Comparison of ENCODE assay signal across 8 cellular contexts in genomic region chr3:30894521-30895289, GRCh38. TPM values are rescaled to one million over a fixed set of nuclear protein-coding genes. Genes with fewer than 3 reads are reported as not detected.
DNase-seq lines count a peak whose midpoint lies in the region; ATAC-seq and TF ChIP-seq lines count a peak whose summit lies in the region.

Gene GADL1 (minus strand): TSS chr3:30894661. CDS start chr3:30894614, 47 bp downstream.

- H3K4me1 Mint-ChIP-seq in stimulated activated effector memory CD8-positive, alpha-beta T cell treated with anti-CD3 and anti-CD28 coated beads, Interleukin-12 subunit alpha, Interleukin-12 subunit beta, amount 100 ng/mL, for 72 hours: peaks cover 13% of the 10 kb centered on the region

- no peak within 1 kb of the TSS for H3K9ac ChIP-seq in NT2/D1 (ENCODE audit: insufficient read length, low read depth)

- H3K4me3 ChIP-seq in NT2/D1 (ENCODE audit: insufficient read length, low read depth) (peak within 1 kb of the TSS; percentile 31), breast epithelium (peak within 1 kb of the TSS; percentile 59 to 69 (median 59))

- H3K27ac Mint-ChIP-seq in stimulated activated effector memory CD8-positive, alpha-beta T cell treated with anti-CD3 and anti-CD28 coated beads, Interleukin-12 subunit alpha, Interleukin-12 subunit beta, amount 100 ng/mL, for 72 hours: no peak within 1 kb of the TSS

- H3K4me3 Mint-ChIP-seq in stimulated activated effector memory CD8-positive, alpha-beta T cell treated with anti-CD3 and anti-CD28 coated beads, Interleukin-12 subunit alpha, Interleukin-12 subunit beta, amount 100 ng/mL, for 72 hours: peak within 1 kb of the TSS; percentile 30

- no peaks in the 10 kb centered on the region for H3K36me3 Mint-ChIP-seq in stimulated activated effector memory CD8-positive, alpha-beta T cell treated with anti-CD3 and anti-CD28 coated beads, Interleukin-12 subunit alpha, Interleukin-12 subunit beta, amount 100 ng/mL, for 72 hours

- in situ Hi-C loops in GM13977 (cut with MboI; ENCODE audit: low pct_unique_long_range_greater_than_20kb, low sequenced_read_pairs, unreplicated experiment): no loop called here

- H3K36me3 ChIP-seq in NT2/D1 (ENCODE audit: insufficient read depth, insufficient read length, low read length): no peaks in the 10 kb centered on the region
- no peaks in the 10 kb centered on the region for H3K36me3 ChIP-seq in breast epithelium

- DNase-seq in GM13977 (ENCODE audit: low spot score) (peak; percentile 28), NT2/D1 (ENCODE audit: low read depth, low spot score) (peak; percentile 11), breast epithelium (ENCODE audit: low spot score in 2 of 2) (no peak), left kidney (ENCODE audit: low read depth, low spot score) (peak; percentile 81), superior temporal gyrus (ENCODE audit: extremely low spot score) (no peak), NCI-H2171 treated with DMSO at 0.1 percent for 48 hours (lab: John Stamatoyannopoulos, UW) (no peak)
- DNase-seq in stimulated activated effector memory CD8-positive, alpha-beta T cell treated with anti-CD3 and anti-CD28 coated beads, Interleukin-12 subunit alpha, Interleukin-12 subunit beta, amount 100 ng/mL, for 72 hours (ENCODE audit: low spot score in 2 of 2): no peak

- H3K27ac ChIP-seq in breast epithelium: no peak within 1 kb of the TSS

- TF ChIP-seq POLR2A in breast epithelium (IDR thresholded peaks at IDR 0.05): no peak

- peak; percentile 45 for ATAC-seq in stimulated activated effector memory CD8-positive, alpha-beta T cell treated with anti-CD3 and anti-CD28 coated beads, Interleukin-12 subunit alpha, Interleukin-12 subunit beta, amount 100 ng/mL, for 72 hours
- ATAC-seq in GM21381 (IDR thresholded peaks at IDR 0.05; ENCODE audit: unreplicated experiment): no peak

- H3K27me3 ChIP-seq in NT2/D1 (ENCODE audit: insufficient read depth, insufficient read length): peaks cover 40% of the 10 kb centered on the region
- peaks cover 0 to 19% of the 10 kb centered on the region in 2 donors for H3K27me3 ChIP-seq in breast epithelium

- TF ChIP-seq CTCF in GM13977 (IDR thresholded peaks at IDR 0.05; ENCODE audit: extremely low read depth, insufficient read depth, missing control alignments): no peak
- no peak for TF ChIP-seq CTCF in breast epithelium (IDR thresholded peaks at IDR 0.05)

- intact Hi-C loops in breast epithelium (cut with DNase I; ENCODE audit: low total_unique reads): no loop called here

- H3K4me1 ChIP-seq in NT2/D1 (ENCODE audit: insufficient read depth, insufficient read length): peaks cover 3% of the 10 kb centered on the region
- no peaks in the 10 kb centered on the region for H3K4me1 ChIP-seq in breast epithelium

- H3K9me3 Mint-ChIP-seq in stimulated activated effector memory CD8-positive, alpha-beta T cell treated with anti-CD3 and anti-CD28 coated beads, Interleukin-12 subunit alpha, Interleukin-12 subunit beta, amount 100 ng/mL, for 72 hours: no peaks in the 10 kb centered on the region

- no peaks in the 10 kb centered on the region for H3K9me3 ChIP-seq in NT2/D1 (ENCODE audit: insufficient read depth, low read length)
- no peaks in the 10 kb centered on the region for H3K9me3 ChIP-seq in breast epithelium

RNA-seq across cellular contexts. Expression of gene GADL1, which starts in this region (rescaled TPM):
- not detected for total RNA-seq in breast epithelium

Comparison
In these comparisons a context has a peak if more than half of its experiments do, and no peak if none do; other contexts are left out.
1. DNase-seq: peak in GM13977 (single experiment), NT2/D1 (single experiment) and left kidney (single experiment); none in breast epithelium (0 of 2), stimulated activated effector memory CD8-positive, alpha-beta T cell treated with anti-CD3 and anti-CD28 coated beads, Interleukin-12 subunit alpha, Interleukin-12 subunit beta, amount 100 ng/mL, for 72 hours (0 of 2), superior temporal gyrus (single experiment) and NCI-H2171 treated with DMSO at 0.1 percent for 48 hours (single experiment).